16 cellular contexts compared by ENCODE assay signal in genomic region chr4:159169414-159169813, GRCh38.
A peak's percentile ranks its signal among the peaks of the same experiment; 100 is the strongest.
DNase-seq lines count a peak whose midpoint lies in the region; ATAC-seq and TF ChIP-seq lines count a peak whose summit lies in the region.
"Had no signal": no experiment of that assay in that cellular context is flagged by ENCODE, and none has a peak within 500 bp of the region (broad histone marks: within the 10 kb centered on the region; RNA-seq: fewer than 3 reads in every experiment).

No MANE protein-coding gene starts in this region.

- H3K9me3 ChIP-seq in PC-9 (ENCODE audit: insufficient read depth, low read depth) = no peaks in the 10 kb centered on the region
- H3K9me3 ChIP-seq: heart left ventricle, thyroid gland had no signal

- H3K36me3 ChIP-seq in PC-9 (ENCODE audit: low read depth) = no peaks in the 10 kb centered on the region
- H3K36me3 ChIP-seq: heart left ventricle, thyroid gland had no signal

- H4K20me1 ChIP-seq in PC-9 (ENCODE audit: insufficient read depth) = no peaks in the 10 kb centered on the region

- no peak overlapping the region for H3K4me2 ChIP-seq in PC-9

- TF ChIP-seq CTCF in GM10266 (IDR thresholded peaks at IDR 0.05; ENCODE audit: control insufficient read depth, insufficient read depth, low read depth, missing control alignments) (no peak), dorsolateral prefrontal cortex (IDR thresholded peaks at IDR 0.05 in 54 of 56, conservative IDR thresholded peaks at IDR 0.05 in 2 of 56; ENCODE audit: low read depth in 1 of 56, partially characterized antibody in 56 of 56) (no peak), PC-9 (conservative IDR thresholded peaks at IDR 0.05) (no peak)

- H3K79me2 ChIP-seq in PC-9 (ENCODE audit: low read depth) = peaks cover 48% of the 10 kb centered on the region

- H3K4me1 ChIP-seq in PC-9 (replicated peaks; ENCODE audit: insufficient read depth) = peaks cover 2% of the 10 kb centered on the region

- DNase-seq in GM10266 (ENCODE audit: extremely low spot score) (peak; percentile 9), dorsolateral prefrontal cortex (no peak), PC-9 (no peak), RKO (ENCODE audit: low spot score) (no peak), epidermal melanocyte (ENCODE audit: insufficient read length, low spot score) (no peak)
- DNase-seq: activated T-cell treated with anti-CD3 and anti-CD28 coated beads, Interleukin-2, amount 50 U/mL, for 72 hours; amniotic stem cell; erythroblast; heart left ventricle; NCI-H510A; retina; stimulated activated CD4-positive, alpha-beta T cell treated with anti-CD3 and anti-CD28 coated beads, Interleukin-2, amount 100 ng/mL, for 24 hours; thyroid gland had no signal

- BruUV-seq in PC-9 (replicated peaks; lab: Mats Ljungman, UMichigan) = no TSS peak

- ATAC-seq in GM19452 (IDR thresholded peaks at IDR 0.05; ENCODE audit: unreplicated experiment) (peak; percentile 36), HG02678 (IDR thresholded peaks at IDR 0.05; ENCODE audit: unreplicated experiment) (peak; percentile 22), HG03342 (IDR thresholded peaks at IDR 0.05; ENCODE audit: unreplicated experiment) (peak; percentile 39)
- ATAC-seq: activated T-cell treated with anti-CD3 and anti-CD28 coated beads, Interleukin-2, amount 50 U/mL, for 72 hours; heart left ventricle had no signal

- no peaks in the 10 kb centered on the region for H3K27me3 ChIP-seq in dorsolateral prefrontal cortex
- no peaks in the 10 kb centered on the region for H3K27me3 ChIP-seq in PC-9 (ENCODE audit: insufficient read depth, low read depth)
- H3K27me3 ChIP-seq: heart left ventricle, thyroid gland had no signal

- CTCF ChIA-PET in PC-9 (lab: Charles Lee) = no interaction called here

- H3K27ac ChIP-seq in dorsolateral prefrontal cortex (no peak overlapping the region), PC-9 (no peak overlapping the region)
- H3K27ac ChIP-seq: heart left ventricle, thyroid gland had no signal

- intact Hi-C loops in dorsolateral prefrontal cortex (cut with DNase I) (no loop called here), PC-9 (cut with micrococcal nuclease; ENCODE audit: unreplicated experiment) (no loop called here)

- H3K9me2 ChIP-seq in PC-9 (ENCODE audit: insufficient read depth) = no peaks in the 10 kb centered on the region

- no peaks in the 10 kb centered on the region for H3F3A ChIP-seq in PC-9 (ENCODE audit: insufficient read depth, low read depth)

- POLR2A ChIA-PET in PC-9 (lab: Charles Lee; ENCODE audit: unreplicated experiment) = no interaction called here

- no peak overlapping the region for H2AFZ ChIP-seq in PC-9

- H3K4me3 ChIP-seq in dorsolateral prefrontal cortex (no peak overlapping the region), PC-9 (no peak overlapping the region)
- H3K4me3 ChIP-seq: heart left ventricle, thyroid gland had no signal
